Comparison of ENCODE assay signal across 8 cellular contexts in the genomic region with DNA sequence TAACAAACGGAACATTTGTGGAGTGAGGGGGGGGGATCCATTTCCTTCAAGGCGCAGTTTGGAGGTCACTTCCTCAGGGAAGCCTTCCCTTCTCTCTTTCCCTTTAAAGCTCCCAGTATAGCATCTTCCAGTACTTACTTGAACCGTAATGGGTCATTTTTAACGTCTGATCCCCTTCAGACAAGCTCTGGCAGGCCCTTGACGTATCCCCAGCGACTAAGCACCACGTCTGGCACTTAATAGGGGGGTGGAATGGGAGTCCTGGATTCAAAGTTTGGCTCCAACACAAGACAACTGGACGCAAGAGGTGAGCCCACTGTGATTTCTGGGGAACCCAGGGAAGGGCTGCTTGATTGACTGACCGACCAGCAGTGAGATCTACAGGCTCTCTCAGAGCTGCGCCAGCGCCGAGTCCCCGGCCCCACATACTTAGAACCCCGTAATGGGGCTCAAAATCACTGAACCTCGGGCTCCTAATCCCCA. TPM values are rescaled to one million over a fixed set of nuclear protein-coding genes. Genes with fewer than 3 reads are reported as not detected.
A peak's percentile ranks its signal among the peaks of the same experiment; 100 is the strongest.
DNase-seq lines count a peak whose midpoint lies in the region; ATAC-seq, FAIRE-seq and TF ChIP-seq lines count a peak whose summit lies in the region.

No MANE protein-coding gene starts in this region.

- WGBS in stomach, 5 donors: 0 to 1% (median 0%) methylated on average over 11 to 15 of the region's 15 CpGs

- peak overlapping the region; percentile 99 for H3K27ac ChIP-seq in keratinocyte (ENCODE audit: control insufficient read depth, insufficient read depth, low read length)
- peak overlapping the region; percentile 91 to 98 (median 97) for H3K27ac ChIP-seq in stomach

- dilution Hi-C loops in keratinocyte (cut with MboI; ENCODE audit: extremely low pct_ligation_motif_present, low sequenced_read_pairs): no loop called here

- TF ChIP-seq EP300 in stomach (IDR thresholded peaks at IDR 0.05): no peak

- peak overlapping the region; percentile 99 for H3K9ac ChIP-seq in keratinocyte (ENCODE audit: control insufficient read depth, extremely low read depth, insufficient read depth, low read length)

- no peak for TF ChIP-seq POLR2A in stomach (IDR thresholded peaks at IDR 0.05)

- DNase-seq in NCI-H2029 treated with DMSO at 0.1 percent for 48 hours (lab: John Stamatoyannopoulos, UW) (peak; percentile 10), NCI-H2029 (lab: John Stamatoyannopoulos, UW) (no peak), H7 (peak; percentile 60), NCI-H460 (ENCODE audit: extremely low read depth, low read depth) (peak; percentile 7), cardiac fibroblast (ENCODE audit: low read depth in 2 of 2) (peak; percentile 42 to 47), keratinocyte (ENCODE audit: low read depth, low spot score) (peak; percentile 71), stomach (no peak)

- H3K36me3 ChIP-seq in H7 (replicated peaks; ENCODE audit: control insufficient read depth, insufficient read depth, low read length): no peaks in the 10 kb centered on the region; the same call in 1 of the 2 replicates
- peaks cover under 1 to 13% of the 10 kb centered on the region in 2 experiments for H3K36me3 ChIP-seq in keratinocyte (ENCODE audit: control insufficient read depth in 2 of 2, extremely low read depth in 1 of 2, insufficient read depth in 2 of 2, low read length in 2 of 2)
- no peaks in the 10 kb centered on the region for H3K36me3 ChIP-seq in stomach

- H3K4me2 ChIP-seq in keratinocyte (ENCODE audit: control insufficient read depth, extremely low read depth, insufficient read depth, low read depth, low read length): peak overlapping the region; percentile 89

- peaks cover 7% of the 10 kb centered on the region for H3K9me1 ChIP-seq in keratinocyte (ENCODE audit: control insufficient read depth, extremely low read depth, insufficient read depth, low read length)

- intact Hi-C loops in stomach (cut with DNase I; ENCODE audit: low total_unique reads): no loop called here

- peaks cover 92% of the 10 kb centered on the region for H3K79me2 ChIP-seq in keratinocyte (ENCODE audit: control insufficient read depth, insufficient read depth, low read length)

- no peaks in the 10 kb centered on the region for H3K27me3 ChIP-seq in H7 (ENCODE audit: control insufficient read depth, insufficient read depth, low read length)
- no peaks in the 10 kb centered on the region for H3K27me3 ChIP-seq in keratinocyte (ENCODE audit: control insufficient read depth, extremely low read depth, insufficient read depth, low read length)
- no peaks in the 10 kb centered on the region for H3K27me3 ChIP-seq in stomach

- ATAC-seq in HG03280 (IDR thresholded peaks at IDR 0.05; ENCODE audit: unreplicated experiment): no peak

- peaks cover 27% of the 10 kb centered on the region for H3K4me1 ChIP-seq in keratinocyte (ENCODE audit: control insufficient read depth, extremely low read depth, insufficient read depth, low read length)
- H3K4me1 ChIP-seq in stomach: peaks cover 36 to 78% (median 62%) of the 10 kb centered on the region in 4 donors

- peak overlapping the region; percentile 1 for H2AFZ ChIP-seq in keratinocyte (ENCODE audit: control insufficient read depth, low read length)

- peak; percentile 73 for FAIRE-seq in keratinocyte (lab: Jason Lieb, UNC)

- peaks cover 10% of the 10 kb centered on the region for H4K20me1 ChIP-seq in keratinocyte (ENCODE audit: control insufficient read depth, extremely low read depth, insufficient read depth, low read length)

- TF ChIP-seq CTCF in cardiac fibroblast (IDR thresholded peaks at IDR 0.05; ENCODE audit: low read depth, low read length): no peak
- TF ChIP-seq CTCF in keratinocyte (optimal IDR thresholded peaks at IDR 0.05 in 1 of 3, IDR thresholded peaks at IDR 0.05 in 1 of 3, conservative IDR thresholded peaks at IDR 0.05 in 1 of 3; ENCODE audit: extremely low read depth in 1 of 3, insufficient read depth in 2 of 3, low read length in 3 of 3): no peak
- TF ChIP-seq CTCF in stomach (IDR thresholded peaks at IDR 0.05): no peak

- H3K9me3 ChIP-seq in keratinocyte (ENCODE audit: control insufficient read depth, low read depth, low read length) (no peaks in the 10 kb centered on the region), stomach (no peaks in the 10 kb centered on the region)

- H3K4me3 ChIP-seq in H7 (ENCODE audit: insufficient read depth, low read depth, low read length) (peak overlapping the region; percentile 98), cardiac fibroblast (replicated peaks in 1 of 2; ENCODE audit: low read depth in 2 of 2, low read length in 2 of 2) (peak overlapping the region; percentile 91), keratinocyte (ENCODE audit: control insufficient read depth in 2 of 3, extremely low read depth in 1 of 3, insufficient read depth in 2 of 3, low read depth in 1 of 3, low read length in 3 of 3) (peak overlapping the region; percentile 81 to 93 (median 89)), stomach (peak overlapping the region; percentile 65 to 90 (median 82))

RNA-seq across cellular contexts. Expression of a gene that starts 0.4 kb away (rescaled TPM):
- 239 and 260 TPM in 2 replicates for total RNA-seq in H7 (2014; rRNA removed; shearing (Covaris generic))
- total RNA-seq in NCI-H460 (2014; rRNA removed; shearing (Covaris generic)): 169 and 184 TPM in 2 replicates
- polyA plus RNA-seq in NCI-H460 (2014; cell fraction: nucleus; rRNA removed): 140 and 168 TPM in 2 replicates
- 32.0 to 97.4 TPM (median 68.4 TPM) in 3 replicates for polyA plus RNA-seq in keratinocyte
- polyA plus RNA-seq in keratinocyte (2011; ENCODE audit: low read depth): 241 TPM
- polyA plus RNA-seq in keratinocyte (2011; cell fraction: cytosol; rRNA removed): 54.2 and 93.1 TPM in 2 replicates
- polyA plus RNA-seq in keratinocyte (2011; cell fraction: nucleus; rRNA removed): 103 and 117 TPM in 2 replicates
- 86.9 and 135 TPM in 2 replicates for polyA plus RNA-seq in keratinocyte (2012; ENCODE audit: low replicate concordance)
- polyA minus RNA-seq in keratinocyte: 39.1 to 147 TPM (median 82.5 TPM) in 3 replicates
- 38.0 TPM for polyA minus RNA-seq in keratinocyte (2011; cell fraction: cytosol; rRNA and poly(A)+ RNA removed)
- 38.4 and 63.9 TPM in 2 replicates for polyA minus RNA-seq in keratinocyte (2011; cell fraction: nucleus; rRNA and poly(A)+ RNA removed)
- total RNA-seq in stomach: 10 to 100 TPM; 26.9 to 99.1 (median 64.4) TPM
- 10 to 100 TPM; 44.5 to 53.0 (median 47.8) TPM for polyA plus RNA-seq in stomach

RNA-seq across cellular contexts. Expression of a gene that starts 0.7 kb away (rescaled TPM):
- 83.0 and 83.4 TPM in 2 replicates for total RNA-seq in H7 (2014; rRNA removed; shearing (Covaris generic))
- 15.5 and 20.7 TPM in 2 replicates for total RNA-seq in NCI-H460 (2014; rRNA removed; shearing (Covaris generic))
- polyA plus RNA-seq in NCI-H460 (2014; cell fraction: nucleus; rRNA removed): 18.9 and 40.1 TPM in 2 replicates
- 16.2 to 29.0 TPM (median 19.6 TPM) in 3 replicates for polyA plus RNA-seq in keratinocyte
- polyA plus RNA-seq in keratinocyte (2011; ENCODE audit: low read depth): 6.1 TPM
- polyA plus RNA-seq in keratinocyte (2011; cell fraction: cytosol; rRNA removed): 8.9 and 15.4 TPM in 2 replicates
- 43.0 and 45.2 TPM in 2 replicates for polyA plus RNA-seq in keratinocyte (2011; cell fraction: nucleus; rRNA removed)
- polyA plus RNA-seq in keratinocyte (2012; ENCODE audit: low replicate concordance): 8.5 and 11.2 TPM in 2 replicates
- 9.4 to 37.5 TPM (median 16.7 TPM) in 3 replicates for polyA minus RNA-seq in keratinocyte
- polyA minus RNA-seq in keratinocyte (2011; cell fraction: cytosol; rRNA and poly(A)+ RNA removed): 7.9 TPM
- polyA minus RNA-seq in keratinocyte (2011; cell fraction: nucleus; rRNA and poly(A)+ RNA removed): 21.9 and 48.9 TPM in 2 replicates
- total RNA-seq in stomach: 100 to 1,000 TPM in 1 of 5 donors, 10 to 100 TPM in 3, 1 to 10 TPM in 1; 2.9 to 253 (median 40.6) TPM
- polyA plus RNA-seq in stomach: 1 to 10 TPM; 5.7 to 9.3 (median 6.7) TPM

RNA-seq across cellular contexts. Expression of a gene that starts 54.0 kb away (rescaled TPM):
- 0.63 and 4.4 TPM in 2 replicates for total RNA-seq in H7 (2014; rRNA removed; shearing (Covaris generic))
- 0.59 TPM in 1 of 2 replicates, not detected in the other for total RNA-seq in NCI-H460 (2014; rRNA removed; shearing (Covaris generic))
- 0.15 TPM in 1 of 2 replicates, not detected in the other for polyA plus RNA-seq in NCI-H460 (2014; cell fraction: nucleus; rRNA removed)
- polyA plus RNA-seq in keratinocyte: not detected in 3 replicates
- polyA plus RNA-seq in keratinocyte (2011; ENCODE audit: low read depth): not detected
- not detected in 2 replicates for polyA plus RNA-seq in keratinocyte (2011; cell fraction: cytosol; rRNA removed)
- not detected in 2 replicates for polyA plus RNA-seq in keratinocyte (2011; cell fraction: nucleus; rRNA removed)
- 0.21 TPM in 1 of 2 replicates, not detected in the other for polyA plus RNA-seq in keratinocyte (2012; ENCODE audit: low replicate concordance)
- polyA minus RNA-seq in keratinocyte: not detected in 3 replicates
- not detected for polyA minus RNA-seq in keratinocyte (2011; cell fraction: cytosol; rRNA and poly(A)+ RNA removed)
- polyA minus RNA-seq in keratinocyte (2011; cell fraction: nucleus; rRNA and poly(A)+ RNA removed): not detected in 2 replicates
- total RNA-seq in stomach: 10 to 100 TPM in 2 of 5 donors, 1 to 10 TPM in 1, under 1 TPM in 1, not detected in 1; 0.89 to 21.0 (median 6.9) TPM
- polyA plus RNA-seq in stomach: 1 to 10 TPM; 2.0 to 9.9 (median 6.7) TPM

Comparison
In these comparisons a context has a peak if more than half of its experiments do, and no peak if none do; other contexts are left out.
1. DNase-seq: peak in NCI-H2029 treated with DMSO at 0.1 percent for 48 hours (single experiment), H7 (single experiment), NCI-H460 (single experiment), cardiac fibroblast (2 of 2) and keratinocyte (single experiment); none in NCI-H2029 (single experiment) and stomach (single experiment).
2. Peak in every context shown above with its lines, with median percentiles within 50 percentile points of each other: H3K4me3 ChIP-seq.